In the genomic region with DNA sequence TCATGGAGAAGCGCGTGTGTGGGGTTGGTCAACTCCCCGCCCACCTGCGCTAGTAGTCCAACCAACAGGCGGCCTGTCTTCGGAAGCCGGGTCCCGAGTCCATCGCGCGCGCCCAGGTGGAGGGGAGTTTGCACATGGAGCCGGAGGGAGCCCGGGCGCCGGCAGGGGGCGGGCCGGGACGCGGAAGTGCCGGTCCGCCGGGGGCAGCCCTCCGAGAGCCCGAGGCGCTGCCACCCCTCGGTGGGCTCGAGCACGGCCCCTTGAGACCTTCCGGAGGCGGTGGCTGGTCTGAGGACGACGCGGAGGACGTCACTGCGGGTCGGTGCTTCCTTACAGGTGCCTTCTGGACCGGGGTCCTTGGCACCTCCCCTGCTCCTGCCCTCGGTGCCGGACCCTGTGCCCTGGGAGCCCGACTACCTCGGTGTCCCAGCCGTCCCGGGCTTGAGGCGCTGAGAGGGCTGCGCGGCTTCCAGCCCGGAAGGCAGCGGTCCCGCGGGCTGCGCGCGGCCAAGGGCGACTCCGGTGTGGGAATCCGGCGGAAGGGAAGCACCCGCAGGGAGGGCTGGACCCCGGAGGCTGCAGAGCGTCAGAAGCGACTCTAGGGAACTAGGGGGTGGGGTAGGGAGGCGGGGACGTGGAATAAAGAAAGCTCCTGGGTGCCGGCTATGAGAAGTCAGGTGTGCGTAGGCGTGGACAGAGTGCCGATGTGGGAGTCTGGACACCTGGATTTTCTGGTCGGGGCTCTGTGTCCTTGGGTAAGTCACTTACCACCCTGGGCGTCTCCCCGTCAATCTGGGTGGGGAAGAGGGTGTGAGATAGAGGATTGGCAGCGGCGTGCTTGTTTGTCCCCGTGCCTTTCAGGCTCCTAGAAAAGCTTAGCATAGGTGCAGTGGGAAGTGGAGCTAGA, we compare ENCODE assay signal across 9 cellular contexts.
A peak's percentile ranks its signal among the peaks of the same experiment; 100 is the strongest.
DNase-seq lines count a peak whose midpoint lies in the region; ATAC-seq and TF ChIP-seq lines count a peak whose summit lies in the region.
"Had no signal": no experiment of that assay in that cellular context is flagged by ENCODE, and none has a peak within 500 bp of the region (broad histone marks: within the 10 kb centered on the region; RNA-seq: fewer than 3 reads in every experiment).

No MANE protein-coding gene starts in this region.

- DNase-seq in Right ventricle myocardium inferior (ENCODE audit: missing footprints) (no peak), cardiac septum (ENCODE audit: low spot score) (no peak), left kidney (ENCODE audit: low read depth, low spot score) (peak; percentile 83), thoracic aorta (ENCODE audit: low spot score) (no peak)
- DNase-seq in activated T-helper 2 cell treated with anti-CD3 and anti-CD28 coated beads, Interferon-gamma antibody, Interleukin-2, Interleukin-4, amounts not matched to agents 10 μg/mL and 5 μg/mL and 100 μg/mL, durations not matched to agents 14 hours and 24 hours and 36 hours (ENCODE audit: low spot score), result no peak
- DNase-seq in T-helper 2 cell treated with Interferon-gamma antibody and Interleukin-4, amounts not matched to agents 5 μg/mL and 100 μg/mL, for 36 hours (ENCODE audit: low spot score), result no peak
- DNase-seq: CD4-positive, CD25-positive, alpha-beta regulatory T cell had no signal

- ATAC-seq in Right ventricle myocardium inferior (peak; percentile 24), thoracic aorta (ENCODE audit: insufficient number of reproducible peaks, low FRiP score, low read depth) (no peak), GM18858 (IDR thresholded peaks at IDR 0.05; ENCODE audit: unreplicated experiment) (no peak), GM21825 (IDR thresholded peaks at IDR 0.05; ENCODE audit: unreplicated experiment) (no peak)

- H3K4me3 Mint-ChIP-seq in activated T-helper 2 cell treated with anti-CD3 and anti-CD28 coated beads, Interferon-gamma antibody, Interleukin-2, Interleukin-4, amounts not matched to agents 10 μg/mL and 5 μg/mL and 100 μg/mL, durations not matched to agents 14 hours and 24 hours and 36 hours (ENCODE audit: low read depth), result peak overlapping the region; percentile 17
- no peak overlapping the region for H3K4me3 Mint-ChIP-seq in T-helper 2 cell treated with Interferon-gamma antibody and Interleukin-4, amounts not matched to agents 5 μg/mL and 100 μg/mL, for 36 hours

- H3K36me3 Mint-ChIP-seq in activated T-helper 2 cell treated with anti-CD3 and anti-CD28 coated beads, Interferon-gamma antibody, Interleukin-2, Interleukin-4, amounts not matched to agents 10 μg/mL and 5 μg/mL and 100 μg/mL, durations not matched to agents 14 hours and 24 hours and 36 hours (ENCODE audit: low read depth), result no peaks in the 10 kb centered on the region
- H3K36me3 Mint-ChIP-seq in T-helper 2 cell treated with Interferon-gamma antibody and Interleukin-4, amounts not matched to agents 5 μg/mL and 100 μg/mL, for 36 hours (ENCODE audit: low read depth), result no peaks in the 10 kb centered on the region
- H3K36me3 Mint-ChIP-seq: CD4-positive, CD25-positive, alpha-beta regulatory T cell had no signal

- H3K27ac ChIP-seq in thoracic aorta, result no peak overlapping the region

- peaks cover 5 to 15% of the 10 kb centered on the region in 2 donors for H3K4me1 ChIP-seq in thoracic aorta (ENCODE audit: control insufficient read depth in 1 of 2, low read depth in 2 of 2)

- no peaks in the 10 kb centered on the region for H3K4me1 Mint-ChIP-seq in activated T-helper 2 cell treated with anti-CD3 and anti-CD28 coated beads, Interferon-gamma antibody, Interleukin-2, Interleukin-4, amounts not matched to agents 10 μg/mL and 5 μg/mL and 100 μg/mL, durations not matched to agents 14 hours and 24 hours and 36 hours (ENCODE audit: low read depth)
- H3K4me1 Mint-ChIP-seq in T-helper 2 cell treated with Interferon-gamma antibody and Interleukin-4, amounts not matched to agents 5 μg/mL and 100 μg/mL, for 36 hours (ENCODE audit: low read depth), result no peaks in the 10 kb centered on the region

- TF ChIP-seq CTCF in thoracic aorta (IDR thresholded peaks at IDR 0.05), result peak; percentile 8

- H3K36me3 ChIP-seq in thoracic aorta, result no peaks in the 10 kb centered on the region

- H3K9me3 Mint-ChIP-seq in activated T-helper 2 cell treated with anti-CD3 and anti-CD28 coated beads, Interferon-gamma antibody, Interleukin-2, Interleukin-4, amounts not matched to agents 10 μg/mL and 5 μg/mL and 100 μg/mL, durations not matched to agents 14 hours and 24 hours and 36 hours, result no peaks in the 10 kb centered on the region
- H3K9me3 Mint-ChIP-seq in T-helper 2 cell treated with Interferon-gamma antibody and Interleukin-4, amounts not matched to agents 5 μg/mL and 100 μg/mL, for 36 hours, result no peaks in the 10 kb centered on the region

- H3K27ac Mint-ChIP-seq in activated T-helper 2 cell treated with anti-CD3 and anti-CD28 coated beads, Interferon-gamma antibody, Interleukin-2, Interleukin-4, amounts not matched to agents 10 μg/mL and 5 μg/mL and 100 μg/mL, durations not matched to agents 14 hours and 24 hours and 36 hours, result no peak overlapping the region
- H3K27ac Mint-ChIP-seq in T-helper 2 cell treated with Interferon-gamma antibody and Interleukin-4, amounts not matched to agents 5 μg/mL and 100 μg/mL, for 36 hours, result no peak overlapping the region
- H3K27ac Mint-ChIP-seq: CD4-positive, CD25-positive, alpha-beta regulatory T cell had no signal

- no peaks in the 10 kb centered on the region for H3K27me3 ChIP-seq in thoracic aorta (replicated peaks; ENCODE audit: insufficient read depth)

- H3K27me3 Mint-ChIP-seq in activated T-helper 2 cell treated with anti-CD3 and anti-CD28 coated beads, Interferon-gamma antibody, Interleukin-2, Interleukin-4, amounts not matched to agents 10 μg/mL and 5 μg/mL and 100 μg/mL, durations not matched to agents 14 hours and 24 hours and 36 hours (ENCODE audit: low read depth), result peaks cover 34% of the 10 kb centered on the region
- H3K27me3 Mint-ChIP-seq in T-helper 2 cell treated with Interferon-gamma antibody and Interleukin-4, amounts not matched to agents 5 μg/mL and 100 μg/mL, for 36 hours (ENCODE audit: low read depth), result peaks cover 32% of the 10 kb centered on the region

- no peaks in the 10 kb centered on the region for H3K9me3 ChIP-seq in thoracic aorta

- H3K4me3 ChIP-seq in thoracic aorta, result peak overlapping the region; percentile 66

- intact Hi-C loops in Right ventricle myocardium inferior (cut with DNase I) (loop anchor here (5.0 kb wide), 1 partner anchor 33 kb away; no protein-coding TSS in a partner anchor), cardiac septum (cut with DNase I) (loop anchor here (2.0 kb wide), 1 partner anchor 32 kb away; no protein-coding TSS in a partner anchor)
- intact Hi-C loops in activated T-helper 2 cell treated with anti-CD3 and anti-CD28 coated beads, Interferon-gamma antibody, Interleukin-2, Interleukin-4, amounts not matched to agents 10 μg/mL and 5 μg/mL and 100 μg/mL, durations not matched to agents 14 hours and 24 hours and 36 hours (cut with micrococcal nuclease), result no loop called here
